10 cellular contexts compared by ENCODE assay signal in genomic region chr3:19065027-19065426, GRCh38.
DNase-seq lines count a peak whose midpoint lies in the region; ATAC-seq and TF ChIP-seq lines count a peak whose summit lies in the region.
"Had no signal": no experiment of that assay in that cellular context is flagged by ENCODE, and none has a peak within 500 bp of the region (broad histone marks: within the 10 kb centered on the region; RNA-seq: fewer than 3 reads in every experiment).

No MANE protein-coding gene starts in this region.

- H3K9me3 ChIP-seq in mucosa of descending colon = no peaks in the 10 kb centered on the region

- no peak for ATAC-seq in naive B cell (ENCODE audit: low read depth in 2 of 2)
- ATAC-seq in mucosa of descending colon = no peak

- no peak overlapping the region for H3K4me3 Mint-ChIP-seq in naive B cell
- H3K4me3 Mint-ChIP-seq: activated CD4-positive, alpha-beta T cell treated with anti-CD3 and anti-CD28 coated beads, Interleukin-2, amount 10 ng/mL, durations not matched to agents 24 days and 14 days had no signal

- H3K27me3 Mint-ChIP-seq in naive B cell = peaks cover 0 to 7% (median 0%) of the 10 kb centered on the region in 3 donors
- H3K27me3 Mint-ChIP-seq: activated CD4-positive, alpha-beta T cell treated with anti-CD3 and anti-CD28 coated beads, Interleukin-2, amount 10 ng/mL, durations not matched to agents 24 days and 14 days had no signal

- DNase-seq in DMS 273 (lab: John Stamatoyannopoulos, UW; ENCODE audit: unreplicated experiment) (peak; percentile 14), SW480 (ENCODE audit: low spot score) (peak; percentile 46), naive B cell (peak; percentile 18), kidney glomerular epithelial cell (lab: John Stamatoyannopoulos, UW) (no peak), occipital lobe (lab: John Stamatoyannopoulos, UW) (no peak), mucosa of descending colon (no peak)
- no peak for DNase-seq in central memory CD4-positive, alpha-beta T cell
- DNase-seq: activated CD4-positive, alpha-beta T cell treated with anti-CD3 and anti-CD28 coated beads, Interleukin-2, amount 10 ng/mL, durations not matched to agents 24 days and 14 days; stimulated activated CD4-positive, alpha-beta T cell treated with anti-CD3 and anti-CD28 coated beads, Interleukin-15, amount 100 ng/mL, for 24 hours had no signal

- no peaks in the 10 kb centered on the region for H3K4me1 Mint-ChIP-seq in naive B cell
- H3K4me1 Mint-ChIP-seq: activated CD4-positive, alpha-beta T cell treated with anti-CD3 and anti-CD28 coated beads, Interleukin-2, amount 10 ng/mL, durations not matched to agents 24 days and 14 days had no signal

- no peaks in the 10 kb centered on the region for H3K36me3 ChIP-seq in mucosa of descending colon (ENCODE audit: low read depth)

- intact Hi-C loops in mucosa of descending colon (cut with DNase I, micrococcal nuclease) = no loop called here

- H3K4me1 ChIP-seq in mucosa of descending colon (ENCODE audit: low read depth) = no peaks in the 10 kb centered on the region

- TF ChIP-seq CTCF in mucosa of descending colon (IDR thresholded peaks at IDR 0.05) = no peak

- peaks cover 0 to 17% (median 7%) of the 10 kb centered on the region in 7 donors for H3K9me3 Mint-ChIP-seq in naive B cell
- H3K9me3 Mint-ChIP-seq: activated CD4-positive, alpha-beta T cell treated with anti-CD3 and anti-CD28 coated beads, Interleukin-2, amount 10 ng/mL, durations not matched to agents 24 days and 14 days had no signal

- TF ChIP-seq RAD21 in Ishikawa (IDR thresholded peaks at IDR 0.05; ENCODE audit: low read depth) = peak; percentile 55

- H3K27ac Mint-ChIP-seq in naive B cell = no peak overlapping the region
- H3K27ac Mint-ChIP-seq: activated CD4-positive, alpha-beta T cell treated with anti-CD3 and anti-CD28 coated beads, Interleukin-2, amount 10 ng/mL, durations not matched to agents 24 days and 14 days had no signal

- peaks cover 4 to 7% of the 10 kb centered on the region in 2 donors for H3K36me3 Mint-ChIP-seq in naive B cell

- H3K4me3 ChIP-seq in mucosa of descending colon = no peak overlapping the region

- no peak for TF ChIP-seq EP300 in Ishikawa (IDR thresholded peaks at IDR 0.05; ENCODE audit: borderline replicate concordance)

TF ChIP-seq in Ishikawa, 13 proteins besides CTCF, POLR2A, EP300 and RAD21:
- TF ChIP-seq EGR1 (IDR thresholded peaks at IDR 0.05) (no peak), ZBTB7A (IDR thresholded peaks at IDR 0.05; ENCODE audit: low read depth) (no peak), FOXM1 (IDR thresholded peaks at IDR 0.05; ENCODE audit: borderline replicate concordance, low read depth) (no peak), MAX (IDR thresholded peaks at IDR 0.05) (no peak), CREB1 (IDR thresholded peaks at IDR 0.05; ENCODE audit: low read depth) (no peak), TAF1 (IDR thresholded peaks at IDR 0.05; ENCODE audit: low read depth) (no peak), CEBPB (IDR thresholded peaks at IDR 0.05) (no peak), YY1 (IDR thresholded peaks at IDR 0.05; ENCODE audit: low read depth) (no peak), TCF12 (IDR thresholded peaks at IDR 0.05; ENCODE audit: low read depth) (no peak), NFIC (IDR thresholded peaks at IDR 0.05) (no peak)

Comparison
In these comparisons a context has a peak if more than half of its experiments do, and no peak if none do; other contexts are left out.
1. DNase-seq: peak in DMS 273 (single experiment), SW480 (single experiment) and naive B cell (single experiment); none in kidney glomerular epithelial cell (single experiment), occipital lobe (single experiment), central memory CD4-positive, alpha-beta T cell (single experiment) and mucosa of descending colon (0 of 3).